25 cellular contexts compared by ENCODE assay signal in the genomic region with DNA sequence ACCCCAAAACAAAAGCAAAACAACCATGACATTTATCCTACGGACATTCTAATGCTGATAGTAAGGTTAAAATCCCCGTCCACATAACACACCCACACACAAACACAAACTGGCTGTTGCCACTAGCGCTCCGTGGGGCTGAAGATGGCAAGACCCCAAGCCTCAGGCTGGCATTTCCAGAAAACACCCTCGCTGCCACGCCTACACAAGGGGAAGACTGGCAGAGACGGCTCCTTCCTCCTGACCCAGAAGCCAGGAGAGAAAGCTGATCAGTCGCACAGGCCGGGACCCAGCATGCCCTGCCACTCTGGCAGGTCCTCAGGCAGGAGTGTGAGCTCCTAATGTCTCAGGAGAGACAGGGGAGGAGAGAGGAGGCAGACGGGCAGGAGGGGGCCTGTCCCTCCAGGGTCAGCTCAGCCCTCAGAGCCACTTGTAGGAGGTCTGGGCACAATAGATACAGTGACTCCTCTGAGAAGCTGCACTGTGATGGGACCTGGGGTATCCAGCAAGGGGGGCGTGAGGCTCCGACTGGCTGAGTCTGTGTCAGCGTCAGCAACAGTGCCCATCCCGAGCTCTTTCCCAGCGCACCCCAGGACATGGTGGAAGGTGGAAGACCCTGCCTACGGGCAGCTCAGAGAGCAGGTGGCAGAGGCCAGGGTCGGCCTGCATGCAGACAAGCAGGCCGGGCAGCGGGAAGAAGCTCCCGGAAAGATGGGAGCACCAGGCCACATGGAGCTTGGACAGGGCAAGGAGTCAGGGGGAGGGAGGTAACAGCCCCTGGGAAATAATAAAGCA.
"Had no signal": no experiment of that assay in that cellular context is flagged by ENCODE, and none has a peak within 500 bp of the region (broad histone marks: within the 10 kb centered on the region; RNA-seq: fewer than 3 reads in every experiment).

No MANE protein-coding gene starts in this region.

- H3K27ac ChIP-seq: ascending aorta, brain microvascular endothelial cell, heart left ventricle, left lung, testis, upper lobe of left lung, vagina, WERI-Rb-1 had no signal

- H3K9me3 Mint-ChIP-seq: activated CD4-positive, alpha-beta memory T cell treated with anti-CD3 and anti-CD28 coated beads for 36 hours; activated CD4-positive, alpha-beta T cell treated with anti-CD3 and anti-CD28 coated beads, Interleukin-2, amount 10 ng/mL, durations not matched to agents 24 days and 14 days; activated naive CD8-positive, alpha-beta T cell treated with anti-CD3 and anti-CD28 coated beads, Interleukin-2, amount 10 ng/mL, durations not matched to agents 7 days and 5 days had no signal

- H3K27me3 ChIP-seq: ascending aorta, brain microvascular endothelial cell, left lung, testis, upper lobe of left lung, vagina had no signal

- H3K27me3 Mint-ChIP-seq: activated CD4-positive, alpha-beta memory T cell treated with anti-CD3 and anti-CD28 coated beads for 36 hours; activated CD4-positive, alpha-beta T cell treated with anti-CD3 and anti-CD28 coated beads, Interleukin-2, amount 10 ng/mL, durations not matched to agents 24 days and 14 days; activated naive CD4-positive, alpha-beta T cell treated with anti-CD3 and anti-CD28 coated beads, Interleukin-2, amount 10 ng/mL, durations not matched to agents 7 days and 5 days; activated naive CD8-positive, alpha-beta T cell treated with anti-CD3 and anti-CD28 coated beads, Interleukin-2, amount 10 ng/mL, durations not matched to agents 7 days and 5 days had no signal

- H3K4me1 Mint-ChIP-seq: activated CD4-positive, alpha-beta T cell treated with anti-CD3 and anti-CD28 coated beads, Interleukin-2, amount 10 ng/mL, durations not matched to agents 24 days and 14 days; activated naive CD4-positive, alpha-beta T cell treated with anti-CD3 and anti-CD28 coated beads, Interleukin-2, amount 10 ng/mL, durations not matched to agents 7 days and 5 days; activated naive CD8-positive, alpha-beta T cell treated with anti-CD3 and anti-CD28 coated beads, Interleukin-2, amount 10 ng/mL, durations not matched to agents 7 days and 5 days; T-helper 17 cell had no signal

- H3K36me3 Mint-ChIP-seq: activated CD4-positive, alpha-beta memory T cell treated with anti-CD3 and anti-CD28 coated beads for 36 hours; activated naive CD4-positive, alpha-beta T cell treated with anti-CD3 and anti-CD28 coated beads, Interleukin-2, amount 10 ng/mL, durations not matched to agents 7 days and 5 days; activated naive CD8-positive, alpha-beta T cell treated with anti-CD3 and anti-CD28 coated beads, Interleukin-2, amount 10 ng/mL, durations not matched to agents 7 days and 5 days had no signal

- H3K4me1 ChIP-seq: ascending aorta, heart left ventricle, left lung, testis, upper lobe of left lung, vagina had no signal

- H3K4me3 ChIP-seq: ascending aorta, heart left ventricle, left lung, testis, upper lobe of left lung, vagina had no signal

- H3K27ac Mint-ChIP-seq: activated CD4-positive, alpha-beta memory T cell treated with anti-CD3 and anti-CD28 coated beads for 36 hours; activated CD4-positive, alpha-beta T cell treated with anti-CD3 and anti-CD28 coated beads, Interleukin-2, amount 10 ng/mL, durations not matched to agents 24 days and 14 days; activated naive CD4-positive, alpha-beta T cell treated with anti-CD3 and anti-CD28 coated beads, Interleukin-2, amount 10 ng/mL, durations not matched to agents 7 days and 5 days; activated naive CD8-positive, alpha-beta T cell treated with anti-CD3 and anti-CD28 coated beads, Interleukin-2, amount 10 ng/mL, durations not matched to agents 7 days and 5 days; activated T-helper 1 cell treated with anti-CD3 and anti-CD28 coated beads, Interleukin-12 subunit alpha, Interleukin-12 subunit beta, Interleukin-2, Interleukin-4 antibody, amounts not matched to agents 30 ng/mL and 10 ng/mL and 1 ng/mL, durations not matched to agents 14 hours and 24 hours and 36 hours; T-helper 17 cell had no signal

- DNase-seq: activated CD4-positive, alpha-beta memory T cell treated with anti-CD3 and anti-CD28 coated beads for 36 hours; activated CD4-positive, alpha-beta T cell treated with anti-CD3 and anti-CD28 coated beads, Interleukin-2, amount 10 ng/mL, durations not matched to agents 24 days and 14 days; activated CD4-positive, CD25-positive, alpha-beta regulatory T cell treated with anti-CD3 and anti-CD28 coated beads, Interleukin-2, amount 50 U/mL, for 72 hours; activated CD8-positive, alpha-beta memory T cell treated with anti-CD3 and anti-CD28 coated beads, Interleukin-2, amount 50 U/mL, for 4 hours; activated effector memory CD4-positive, alpha-beta T cell treated with anti-CD3 and anti-CD28 coated beads, Interleukin-2, amount 50 U/mL, for 16 hours; activated naive CD4-positive, alpha-beta T cell treated with anti-CD3 and anti-CD28 coated beads, Interleukin-2, amount 10 ng/mL, durations not matched to agents 7 days and 5 days; activated naive CD8-positive, alpha-beta T cell treated with anti-CD3 and anti-CD28 coated beads, Interleukin-2, amount 10 ng/mL, durations not matched to agents 7 days and 5 days; activated T-cell treated with anti-CD3 and anti-CD28 coated beads, Interleukin-2, amount 50 U/mL, for 1 hour; brain microvascular endothelial cell; caudate nucleus; foreskin fibroblast; heart left ventricle; hypothalamus; kidney glomerular epithelial cell; stimulated activated CD4-positive, alpha-beta T cell treated with anti-CD3 and anti-CD28 coated beads, Interleukin-2, amount 100 ng/mL, for 48 hours; stimulated activated naive CD4-positive, alpha-beta T cell treated with Interleukin-2 at 50 U/mL for 16 hours; T-helper 17 cell; T1000; testis; upper lobe of left lung; WERI-Rb-1 had no signal

- H3K4me3 Mint-ChIP-seq: activated CD4-positive, alpha-beta memory T cell treated with anti-CD3 and anti-CD28 coated beads for 36 hours; activated CD4-positive, alpha-beta T cell treated with anti-CD3 and anti-CD28 coated beads, Interleukin-2, amount 10 ng/mL, durations not matched to agents 24 days and 14 days; activated naive CD4-positive, alpha-beta T cell treated with anti-CD3 and anti-CD28 coated beads, Interleukin-2, amount 10 ng/mL, durations not matched to agents 7 days and 5 days; activated naive CD8-positive, alpha-beta T cell treated with anti-CD3 and anti-CD28 coated beads, Interleukin-2, amount 10 ng/mL, durations not matched to agents 7 days and 5 days; activated T-helper 1 cell treated with anti-CD3 and anti-CD28 coated beads, Interleukin-12 subunit alpha, Interleukin-12 subunit beta, Interleukin-2, Interleukin-4 antibody, amounts not matched to agents 30 ng/mL and 10 ng/mL and 1 ng/mL, durations not matched to agents 14 hours and 24 hours and 36 hours; T-helper 17 cell had no signal

- H3K36me3 ChIP-seq: ascending aorta, brain microvascular endothelial cell, heart left ventricle, left lung, upper lobe of left lung, vagina, WERI-Rb-1 had no signal

- H3K9me3 ChIP-seq: ascending aorta, testis, upper lobe of left lung, vagina had no signal
